In genomic region chr17:48563867-48564199, GRCh38 we compare ENCODE assay signal across 14 cellular contexts. TPM values are rescaled to one million over a fixed set of nuclear protein-coding genes. Genes with fewer than 3 reads are reported as not detected.
DNase-seq lines count a peak whose midpoint lies in the region; ATAC-seq and TF ChIP-seq lines count a peak whose summit lies in the region.
"Had no signal": no experiment of that assay in that cellular context is flagged by ENCODE, and none has a peak within 500 bp of the region (broad histone marks: within the 10 kb centered on the region; RNA-seq: fewer than 3 reads in every experiment).

No MANE protein-coding gene starts in this region.

- H3K4me2 ChIP-seq in IMR-90 (ENCODE audit: low read depth, low read length) = peak overlapping the region; percentile 88
- peak overlapping the region; percentile 37 for H3K4me2 ChIP-seq in mesenchymal stem cell (ENCODE audit: low read length, poor library complexity, severe bottlenecking)

- H4K5ac ChIP-seq in IMR-90 (ENCODE audit: low read depth, low read length) = peak overlapping the region; percentile 86; the same call in 1 of the 2 replicates

- no peak overlapping the region for H2BK20ac ChIP-seq in IMR-90 (ENCODE audit: low read depth, low read length)

- no peaks in the 10 kb centered on the region for H3K27me3 ChIP-seq in IMR-90 (ENCODE audit: control insufficient read depth, insufficient read depth, low read length)
- no peaks in the 10 kb centered on the region for H3K27me3 ChIP-seq in mesenchymal stem cell (ENCODE audit: control insufficient read depth in 1 of 2, insufficient read depth in 1 of 2, low read length in 2 of 2)
- H3K27me3 ChIP-seq in stomach smooth muscle (ENCODE audit: control insufficient read depth in 1 of 2, insufficient read depth in 2 of 2, low read length in 2 of 2) = peaks cover 0 to 4% of the 10 kb centered on the region in 2 donors
- H3K27me3 ChIP-seq in endodermal cell (ENCODE audit: control insufficient read depth, insufficient read depth, low read length, poor library complexity, severe bottlenecking) = peaks cover 99% of the 10 kb centered on the region

- no peaks in the 10 kb centered on the region for H3K36me3 Mint-ChIP-seq in brain
- H3K36me3 Mint-ChIP-seq in endodermal cell (ENCODE audit: low read depth) = no peaks in the 10 kb centered on the region

- H2BK15ac ChIP-seq in IMR-90 (ENCODE audit: low read depth, low read length) = peak overlapping the region; percentile 6; the same call in 1 of the 3 replicates
- H2BK15ac ChIP-seq in mesenchymal stem cell (ENCODE audit: low read depth, poor library complexity, severe bottlenecking) = peak overlapping the region; percentile 70

- CTCF ChIA-PET in IMR-90 (lab: Yijun Ruan, JAX) = interaction anchor here (0.6 kb wide), 1 partner anchor 677 kb away, joined by 6 read pairs; no protein-coding TSS in a partner anchor

- in situ Hi-C loops in IMR-90 (cut with MboI; ENCODE audit: low sequenced_read_pairs) = no loop called here

- H3K9ac ChIP-seq in IMR-90 (ENCODE audit: low read depth, low read length) (peak overlapping the region; percentile 78), mesenchymal stem cell (ENCODE audit: low read length) (peak overlapping the region; percentile 67), stomach smooth muscle (ENCODE audit: low read length in 2 of 2) (peak overlapping the region; percentile 51 to 52), endodermal cell (ENCODE audit: extremely low read depth, low read length, poor library complexity, severe bottlenecking) (no peak overlapping the region)

- H3K14ac ChIP-seq in IMR-90 (replicated peaks; ENCODE audit: low read depth, low read length) (peak overlapping the region; percentile 91), mesenchymal stem cell (ENCODE audit: low read length in 2 of 2) (peak overlapping the region; percentile 36 to 49)

- peak overlapping the region; percentile 93 for H3K27ac ChIP-seq in IMR-90 (ENCODE audit: insufficient read depth, low read length)
- H3K27ac ChIP-seq in mesenchymal stem cell (ENCODE audit: low read length, poor library complexity, severe bottlenecking) = no peak overlapping the region
- H3K27ac ChIP-seq in stomach smooth muscle (ENCODE audit: low read length) = peak overlapping the region; percentile 66
- no peak overlapping the region for H3K27ac ChIP-seq in endodermal cell (ENCODE audit: low read depth, low read length)

- H3K27me3 Mint-ChIP-seq in brain (peaks cover 52% of the 10 kb centered on the region), endodermal cell (ENCODE audit: insufficient read depth) (peaks cover 52% of the 10 kb centered on the region)
- H3K27me3 Mint-ChIP-seq: central memory CD8-positive, alpha-beta T cell had no signal

- peaks cover 34% of the 10 kb centered on the region for H4K20me1 ChIP-seq in IMR-90 (ENCODE audit: insufficient read depth, low read length)

- peak overlapping the region; percentile 91 for H3K4ac ChIP-seq in IMR-90 (ENCODE audit: low read depth, low read length)
- peak overlapping the region in 1 of 2 experiments; percentile 44 for H3K4ac ChIP-seq in mesenchymal stem cell (ENCODE audit: low read depth in 1 of 2, low read length in 2 of 2)

- H3K4me3 Mint-ChIP-seq in brain = peak overlapping the region in 4 of 5 experiments; percentile 66 to 79 (median 75)
- no peak overlapping the region for H3K4me3 Mint-ChIP-seq in endodermal cell
- H3K4me3 Mint-ChIP-seq: CD4-positive, alpha-beta T cell; central memory CD8-positive, alpha-beta T cell had no signal

- BruUV-seq in IMR-90 (replicated peaks; lab: Mats Ljungman, UMichigan) = no TSS peak

- POLR2A ChIA-PET in IMR-90 (lab: Charles Lee; ENCODE audit: unreplicated experiment) = interaction anchor here (0.5 to 0.9 kb wide), 3 partner anchors 14 to 437 kb away, joined by 3 to 9 read pairs (median 3); no protein-coding TSS in a partner anchor

- TF ChIP-seq POLR2A in IMR-90 (IDR thresholded peaks at IDR 0.05; ENCODE audit: low read depth, low read length) = no peak

- H4K91ac ChIP-seq in IMR-90 (ENCODE audit: insufficient read depth, low read depth, low read length) = peak overlapping the region; percentile 42
- peak overlapping the region; percentile 44 for H4K91ac ChIP-seq in mesenchymal stem cell (ENCODE audit: low read length)

- H3K9me3 Mint-ChIP-seq in brain = peaks cover 0 to 3% (median 0%) of the 10 kb centered on the region in 5 experiments
- no peaks in the 10 kb centered on the region for H3K9me3 Mint-ChIP-seq in endodermal cell
- H3K9me3 Mint-ChIP-seq: CD4-positive, alpha-beta T cell; central memory CD8-positive, alpha-beta T cell had no signal

- peak overlapping the region; percentile 29; the same call in 1 of the 2 replicates for H2BK120ac ChIP-seq in IMR-90 (ENCODE audit: low read depth, low read length)
- peak overlapping the region; percentile 87 for H2BK120ac ChIP-seq in mesenchymal stem cell (ENCODE audit: low read depth, low read length)

- H2AFZ ChIP-seq in IMR-90 (replicated peaks; ENCODE audit: low read length, poor library complexity) (no peak overlapping the region), mesenchymal stem cell (ENCODE audit: low read depth, low read length) (no peak overlapping the region)

- H3K27ac Mint-ChIP-seq in brain = peak overlapping the region in 3 of 5 experiments; percentile 65 to 86 (median 72)
- H3K27ac Mint-ChIP-seq in endodermal cell = no peak overlapping the region
- H3K27ac Mint-ChIP-seq: CD4-positive, alpha-beta T cell had no signal

- H3K79me1 ChIP-seq in IMR-90 (ENCODE audit: low read depth in 1 of 2, low read length in 2 of 2) = peaks cover 0 to 24% of the 10 kb centered on the region in 2 experiments; a peak in 2 of 4 replicates
- H3K79me1 ChIP-seq in mesenchymal stem cell (replicated peaks; ENCODE audit: low read length, poor library complexity, severe bottlenecking) = peaks cover 1% of the 10 kb centered on the region

- H2AK9ac ChIP-seq in IMR-90 (replicated peaks; ENCODE audit: low read depth, low read length, poor library complexity) = peak overlapping the region; percentile 71

- dilution Hi-C loops in IMR-90 (cut with HindIII; ENCODE audit: low sequenced_read_pairs, unreplicated experiment) = no loop called here

- H3K36me3 ChIP-seq in IMR-90 (ENCODE audit: control insufficient read depth, insufficient read depth, low read length) (peaks cover 39% of the 10 kb centered on the region; the same call in 1 of the 2 replicates), mesenchymal stem cell (ENCODE audit: control insufficient read depth in 1 of 2, insufficient read depth in 2 of 2, low read depth in 1 of 2, low read length in 2 of 2) (peaks cover 20 to 26% of the 10 kb centered on the region in 2 experiments), stomach smooth muscle (ENCODE audit: control insufficient read depth in 2 of 2, insufficient read depth in 2 of 2, low read length in 2 of 2) (peaks cover 0 to 2% of the 10 kb centered on the region in 2 donors), endodermal cell (ENCODE audit: control insufficient read depth, insufficient read depth, low read length) (no peaks in the 10 kb centered on the region)

- H2AK5ac ChIP-seq in IMR-90 (ENCODE audit: low read depth, low read length) = peak overlapping the region; percentile 69
- H2AK5ac ChIP-seq in mesenchymal stem cell (ENCODE audit: low read length, severe bottlenecking) = peak overlapping the region; percentile 56

- WGBS in IMR-90 (ENCODE audit: extremely low coverage in 2 of 2, insufficient read length in 1 of 2), 2 experiments = 0% methylated on average over 4 of the region's 13 CpGs; no CpG with 5 or more reads in 1 of the 2 experiments
- WGBS in mesenchymal stem cell = 31% methylated on average over 11 of the region's 13 CpGs
- 0 to 6% methylated on average over 3 to 13 of the region's 13 CpGs for WGBS in endodermal cell (ENCODE audit: insufficient coverage in 1 of 2, insufficient read length in 1 of 2), 2 experiments

- H3K4me1 ChIP-seq in IMR-90 (ENCODE audit: control insufficient read depth, insufficient read depth, low read length) = peaks cover 76% of the 10 kb centered on the region
- H3K4me1 ChIP-seq in mesenchymal stem cell (ENCODE audit: control insufficient read depth, insufficient read depth, low read depth, low read length) = peaks cover 43% of the 10 kb centered on the region
- H3K4me1 ChIP-seq in stomach smooth muscle (ENCODE audit: control insufficient read depth, insufficient read depth, low read length) = peaks cover 86% of the 10 kb centered on the region
- H3K4me1 ChIP-seq in endodermal cell (ENCODE audit: control insufficient read depth, insufficient read depth, low read length) = peaks cover 2% of the 10 kb centered on the region

- H3K9me1 ChIP-seq in IMR-90 (ENCODE audit: insufficient read depth, low read length) = peaks cover 23% of the 10 kb centered on the region

- H2BK5ac ChIP-seq in IMR-90 (ENCODE audit: low read depth, low read length, poor library complexity, severe bottlenecking) = peak overlapping the region; percentile 80
- no peak overlapping the region for H2BK5ac ChIP-seq in mesenchymal stem cell (ENCODE audit: low read depth, low read length, poor library complexity, severe bottlenecking)

- H3K9me3 ChIP-seq in IMR-90 (ENCODE audit: control insufficient read depth, insufficient read depth, low read length) (no peaks in the 10 kb centered on the region), mesenchymal stem cell (ENCODE audit: control insufficient read depth, low read length) (no peaks in the 10 kb centered on the region), stomach smooth muscle (ENCODE audit: control insufficient read depth in 2 of 2, low read length in 2 of 2) (no peaks in the 10 kb centered on the region), endodermal cell (ENCODE audit: control insufficient read depth, low read length) (peaks cover 13% of the 10 kb centered on the region)

- no peak for TF ChIP-seq RAD21 in IMR-90 (IDR thresholded peaks at IDR 0.05; ENCODE audit: low read length)

- H4K8ac ChIP-seq in IMR-90 (ENCODE audit: low read depth in 2 of 2, low read length in 2 of 2) (peak overlapping the region in 1 of 2 experiments; percentile 73; a peak in 1 of 4 replicates), mesenchymal stem cell (ENCODE audit: low read length) (peak overlapping the region; percentile 85)

- peak overlapping the region; percentile 7 to 42 for H2BK12ac ChIP-seq in mesenchymal stem cell (ENCODE audit: low read length in 2 of 2)

- intact Hi-C loops in IMR-90 (cut with micrococcal nuclease) = no loop called here

- DNase-seq in IMR-90 (no peak), mesenchymal stem cell (no peak), GM19238 (ENCODE audit: insufficient read length, low spot score) (no peak), anterior cingulate cortex (lab: John Stamatoyannopoulos, UW) (no peak), endodermal cell (no peak)
- DNase-seq: activated CD4-positive, alpha-beta T cell treated with anti-CD3 and anti-CD28 coated beads, Interleukin-2, amount 50 U/mL, for 1 hour; CD4-positive, alpha-beta T cell; islet precursor cell; NCI-H2081 treated with DMSO at 0.1 percent for 48 hours; SW 1271 had no signal

- H3K23ac ChIP-seq in IMR-90 (ENCODE audit: low read depth, low read length) (peak overlapping the region; percentile 96), mesenchymal stem cell (ENCODE audit: low read length in 2 of 2) (no peak overlapping the region)

- no peak for TF ChIP-seq CTCF in IMR-90 (conservative IDR thresholded peaks at IDR 0.05; ENCODE audit: low read depth, low read length)
- TF ChIP-seq CTCF in brain (conservative IDR thresholded peaks at IDR 0.05) = no peak
- no peak for TF ChIP-seq CTCF in endodermal cell (conservative IDR thresholded peaks at IDR 0.05)

- no peaks in the 10 kb centered on the region for H3K4me1 Mint-ChIP-seq in brain
- peaks cover 4% of the 10 kb centered on the region for H3K4me1 Mint-ChIP-seq in endodermal cell

- ATAC-seq in IMR-90 (ENCODE audit: low read depth) = no peak
- no peak for ATAC-seq in HG02642 (IDR thresholded peaks at IDR 0.05; ENCODE audit: poor library complexity, unreplicated experiment)

- peak overlapping the region; percentile 46 for H3K4me3 ChIP-seq in IMR-90 (ENCODE audit: insufficient read depth, low read depth, low read length)
- peak overlapping the region; percentile 61 to 65 for H3K4me3 ChIP-seq in mesenchymal stem cell (ENCODE audit: insufficient read depth in 1 of 2, low read depth in 1 of 2, low read length in 2 of 2)
- peak overlapping the region; percentile 44 to 77 for H3K4me3 ChIP-seq in stomach smooth muscle (ENCODE audit: low read length in 2 of 2)
- H3K4me3 ChIP-seq in endodermal cell (ENCODE audit: low read length) = no peak overlapping the region

- peak overlapping the region; percentile 19; the same call in 1 of the 2 replicates for H3K56ac ChIP-seq in IMR-90 (ENCODE audit: extremely low read depth, insufficient read depth, low read length)

- peak overlapping the region; percentile 81 for H3K18ac ChIP-seq in IMR-90 (ENCODE audit: low read depth, low read length)
- peak overlapping the region; percentile 68 to 83 for H3K18ac ChIP-seq in mesenchymal stem cell (ENCODE audit: low read depth in 1 of 2, low read length in 2 of 2)

RNA-seq across cellular contexts. Expression of gene HOXB4, which starts 14.3 kb away (rescaled TPM):
- 1.9 and 2.0 TPM in 2 replicates for total RNA-seq in IMR-90 (2012; rRNA removed)
- polyA plus RNA-seq in IMR-90 (2012; rRNA removed) = 7.8 and 8.5 TPM in 2 replicates
- 2.2 and 4.1 TPM in 2 replicates for polyA plus RNA-seq in IMR-90 (2012; cell fraction: cytosol; rRNA removed)
- 17.8 and 38.5 TPM in 2 replicates for polyA plus RNA-seq in IMR-90 (2012; cell fraction: nucleus; rRNA removed; ENCODE audit: low replicate concordance)
- 30.3 TPM for polyA plus RNA-seq in brain (ENCODE audit: insufficient read depth, low read depth, low replicate concordance)
- 5.9 TPM for polyA plus RNA-seq in mesenchymal stem cell (2013, experiment 1 of 2)
- polyA plus RNA-seq in mesenchymal stem cell (2013, experiment 2 of 2) = 5.9 TPM
- not detected for total RNA-seq in endodermal cell
- 3.5 TPM for polyA plus RNA-seq in endodermal cell (2013, experiment 1 of 2)
- 3.4 TPM for polyA plus RNA-seq in endodermal cell (2013, experiment 2 of 2)

RNA-seq across cellular contexts. Expression of gene HOXB2, which starts 18.9 kb away (rescaled TPM):
- total RNA-seq in IMR-90 (2012; rRNA removed) = 2.7 and 3.1 TPM in 2 replicates
- polyA plus RNA-seq in IMR-90 (2012; rRNA removed) = 29.9 and 33.8 TPM in 2 replicates
- polyA plus RNA-seq in IMR-90 (2012; cell fraction: cytosol; rRNA removed) = 31.5 and 50.7 TPM in 2 replicates
- polyA plus RNA-seq in IMR-90 (2012; cell fraction: nucleus; rRNA removed; ENCODE audit: low replicate concordance) = 69.3 and 123 TPM in 2 replicates
- 168 TPM for polyA plus RNA-seq in brain (ENCODE audit: insufficient read depth, low read depth, low replicate concordance)
- polyA plus RNA-seq in mesenchymal stem cell (2013, experiment 1 of 2) = 51.3 TPM
- 53.0 TPM for polyA plus RNA-seq in mesenchymal stem cell (2013, experiment 2 of 2)
- total RNA-seq in endodermal cell = under 1 TPM in 1 of 2 donors, not detected in 1; 0.22 TPM
- 121 TPM for polyA plus RNA-seq in endodermal cell (2013, experiment 1 of 2)
- polyA plus RNA-seq in endodermal cell (2013, experiment 2 of 2) = 124 TPM

RNA-seq across cellular contexts. Expression of gene HOXB3, which starts 26.2 kb away (rescaled TPM):
- 6.3 and 8.6 TPM in 2 replicates for total RNA-seq in IMR-90 (2012; rRNA removed)
- 59.6 and 76.4 TPM in 2 replicates for polyA plus RNA-seq in IMR-90 (2012; rRNA removed)
- polyA plus RNA-seq in IMR-90 (2012; cell fraction: cytosol; rRNA removed) = 31.9 and 71.7 TPM in 2 replicates
- polyA plus RNA-seq in IMR-90 (2012; cell fraction: nucleus; rRNA removed; ENCODE audit: low replicate concordance) = 383 and 595 TPM in 2 replicates
- polyA plus RNA-seq in brain (ENCODE audit: insufficient read depth, low read depth, low replicate concordance) = 41.6 TPM
- 39.4 TPM for polyA plus RNA-seq in mesenchymal stem cell (2013, experiment 1 of 2)
- 35.7 TPM for polyA plus RNA-seq in mesenchymal stem cell (2013, experiment 2 of 2)
- not detected for total RNA-seq in endodermal cell
- polyA plus RNA-seq in endodermal cell (2013, experiment 1 of 2) = 36.0 TPM
- 33.5 TPM for polyA plus RNA-seq in endodermal cell (2013, experiment 2 of 2)

RNA-seq across cellular contexts. Expression of gene HOXB5, which starts 29.7 kb away (rescaled TPM):
- total RNA-seq in IMR-90 (2012; rRNA removed) (0.54 and 0.56 TPM in 2 replicates), endodermal cell (not detected)
- polyA plus RNA-seq in IMR-90 (2012; rRNA removed) (18.0 and 18.1 TPM in 2 replicates), brain (ENCODE audit: insufficient read depth, low read depth, low replicate concordance) (234 TPM)
- polyA plus RNA-seq in IMR-90 (2012; cell fraction: cytosol; rRNA removed) = 19.7 and 32.7 TPM in 2 replicates
- 13.4 and 16.5 TPM in 2 replicates for polyA plus RNA-seq in IMR-90 (2012; cell fraction: nucleus; rRNA removed; ENCODE audit: low replicate concordance)
- polyA plus RNA-seq in mesenchymal stem cell (2013, experiment 1 of 2) = 15.0 TPM
- polyA plus RNA-seq in mesenchymal stem cell (2013, experiment 2 of 2) = 14.1 TPM
- 5.3 TPM for polyA plus RNA-seq in endodermal cell (2013, experiment 1 of 2)
- 2.5 TPM for polyA plus RNA-seq in endodermal cell (2013, experiment 2 of 2)
- total RNA-seq: CD4-positive, alpha-beta T cell had no signal

RNA-seq across cellular contexts. Expression of gene HOXB1, which starts 33.0 kb away (rescaled TPM):
- total RNA-seq in IMR-90 (2012; rRNA removed) (not detected in 2 replicates), endodermal cell (not detected)
- polyA plus RNA-seq in IMR-90 (2012; rRNA removed) (not detected in 2 replicates), brain (ENCODE audit: insufficient read depth, low read depth, low replicate concordance) (not detected)
- not detected in 2 replicates for polyA plus RNA-seq in IMR-90 (2012; cell fraction: cytosol; rRNA removed)
- 0.05 TPM in 1 of 2 replicates, not detected in the other for polyA plus RNA-seq in IMR-90 (2012; cell fraction: nucleus; rRNA removed; ENCODE audit: low replicate concordance)
- polyA plus RNA-seq in mesenchymal stem cell (2013, experiment 1 of 2) = not detected
- polyA plus RNA-seq in mesenchymal stem cell (2013, experiment 2 of 2) = not detected
- 27.1 TPM for polyA plus RNA-seq in endodermal cell (2013, experiment 1 of 2)
- 28.3 TPM for polyA plus RNA-seq in endodermal cell (2013, experiment 2 of 2)
- total RNA-seq: CD4-positive, alpha-beta T cell had no signal

Comparison
In these comparisons a context has a peak if more than half of its experiments do, and no peak if none do; other contexts are left out.
1. H3K27ac ChIP-seq: peak in IMR-90 (single experiment) and stomach smooth muscle (single experiment); none in mesenchymal stem cell (single experiment) and endodermal cell (single experiment).